Comparison of ENCODE assay signal across 1 cellular context in genomic region chr5:30991462-30991861, GRCh38.
TF ChIP-seq lines count a peak whose summit lies in the region.

No MANE protein-coding gene starts in this region.

TF ChIP-seq in GM23338, 12 proteins besides CTCF, POLR2A, EP300 and RAD21 (continued from another document):
- TF ChIP-seq ZNF331 (CRISPR knock-in tag; IDR thresholded peaks at IDR 0.05; ENCODE audit: low read depth) (no peak), EZH2 (IDR thresholded peaks at IDR 0.05; ENCODE audit: low read depth, unreplicated experiment) (no peak)
